ENCODE assay signal across 3 cellular contexts in genomic region chr7:40122940-40123254, GRCh38.
TF ChIP-seq lines count a peak whose summit lies in the region.

No MANE protein-coding gene starts in this region.

TF ChIP-seq in liver, 16 proteins besides CTCF, POLR2A, EP300 and RAD21:
- TF ChIP-seq REST (IDR thresholded peaks at IDR 0.05) (no peak), FOXA2 (IDR thresholded peaks at IDR 0.05) (no peak), FOXA1 (IDR thresholded peaks at IDR 0.05) (no peak), JUND (IDR thresholded peaks at IDR 0.05) (no peak), HNF4A (conservative IDR thresholded peaks at IDR 0.05) (no peak), RXRA (IDR thresholded peaks at IDR 0.05) (no peak), MAX (IDR thresholded peaks at IDR 0.05) (no peak), ATF3 (IDR thresholded peaks at IDR 0.05) (no peak), HNF4G (IDR thresholded peaks at IDR 0.05) (no peak), TAF1 (conservative IDR thresholded peaks at IDR 0.05) (no peak), EGR1 (IDR thresholded peaks at IDR 0.05; ENCODE audit: low read depth in 2 of 2) (no peak), ZBTB33 (IDR thresholded peaks at IDR 0.05) (no peak), SP1 (IDR thresholded peaks at IDR 0.05) (no peak), YY1 (IDR thresholded peaks at IDR 0.05) (no peak), GABPA (IDR thresholded peaks at IDR 0.05 in 1 of 2, conservative IDR thresholded peaks at IDR 0.05 in 1 of 2) (no peak), NR2F2 (IDR thresholded peaks at IDR 0.05) (no peak)

TF ChIP-seq in HepG2, 621 proteins besides CTCF, POLR2A, EP300 and RAD21:
- TF ChIP-seq HNRNPK (IDR thresholded peaks at IDR 0.05; ENCODE audit: low read depth, low read length, poor library complexity, severe bottlenecking): no peak
- TF ChIP-seq SRY (CRISPR knock-in tag; IDR thresholded peaks at IDR 0.05): no peak
- no peak for TF ChIP-seq NCOA2 (CRISPR knock-in tag; IDR thresholded peaks at IDR 0.05)
- no peak for TF ChIP-seq ATF4 (CRISPR knock-in tag; IDR thresholded peaks at IDR 0.05)
- TF ChIP-seq SSRP1 (CRISPR knock-in tag; IDR thresholded peaks at IDR 0.05): no peak
- TF ChIP-seq THAP7 (CRISPR knock-in tag; IDR thresholded peaks at IDR 0.05): no peak
- TF ChIP-seq GATA4 (IDR thresholded peaks at IDR 0.05; ENCODE audit: borderline replicate concordance, low read depth): no peak
- TF ChIP-seq ZNF83 (CRISPR knock-in tag; IDR thresholded peaks at IDR 0.05; ENCODE audit: borderline replicate concordance): no peak
- no peak for TF ChIP-seq KDM1A (CRISPR knock-in tag; IDR thresholded peaks at IDR 0.05)

TF ChIP-seq in endothelial cell of umbilical vein, 7 proteins besides CTCF, POLR2A, EP300 and RAD21:
- TF ChIP-seq MAX (IDR thresholded peaks at IDR 0.05; ENCODE audit: insufficient read depth, insufficient read length) (no peak), JUN (IDR thresholded peaks at IDR 0.05; ENCODE audit: borderline replicate concordance, insufficient read depth, insufficient read length, low read depth) (no peak), POLR2AphosphoS5 (IDR thresholded peaks at IDR 0.05; ENCODE audit: insufficient read depth, low read depth, low read length) (no peak), GATA2 (IDR thresholded peaks at IDR 0.05; ENCODE audit: insufficient read depth, insufficient read length, low read depth, low read length) (no peak), FOS (IDR thresholded peaks at IDR 0.05; ENCODE audit: borderline replicate concordance, insufficient read depth, low read length) (no peak), MYC (IDR thresholded peaks at IDR 0.05; ENCODE audit: low read depth, low read length) (no peak), EZH2 (IDR thresholded peaks at IDR 0.05; ENCODE audit: borderline replicate concordance, low read depth, low read length, severe bottlenecking) (no peak)
